In the genomic region with DNA sequence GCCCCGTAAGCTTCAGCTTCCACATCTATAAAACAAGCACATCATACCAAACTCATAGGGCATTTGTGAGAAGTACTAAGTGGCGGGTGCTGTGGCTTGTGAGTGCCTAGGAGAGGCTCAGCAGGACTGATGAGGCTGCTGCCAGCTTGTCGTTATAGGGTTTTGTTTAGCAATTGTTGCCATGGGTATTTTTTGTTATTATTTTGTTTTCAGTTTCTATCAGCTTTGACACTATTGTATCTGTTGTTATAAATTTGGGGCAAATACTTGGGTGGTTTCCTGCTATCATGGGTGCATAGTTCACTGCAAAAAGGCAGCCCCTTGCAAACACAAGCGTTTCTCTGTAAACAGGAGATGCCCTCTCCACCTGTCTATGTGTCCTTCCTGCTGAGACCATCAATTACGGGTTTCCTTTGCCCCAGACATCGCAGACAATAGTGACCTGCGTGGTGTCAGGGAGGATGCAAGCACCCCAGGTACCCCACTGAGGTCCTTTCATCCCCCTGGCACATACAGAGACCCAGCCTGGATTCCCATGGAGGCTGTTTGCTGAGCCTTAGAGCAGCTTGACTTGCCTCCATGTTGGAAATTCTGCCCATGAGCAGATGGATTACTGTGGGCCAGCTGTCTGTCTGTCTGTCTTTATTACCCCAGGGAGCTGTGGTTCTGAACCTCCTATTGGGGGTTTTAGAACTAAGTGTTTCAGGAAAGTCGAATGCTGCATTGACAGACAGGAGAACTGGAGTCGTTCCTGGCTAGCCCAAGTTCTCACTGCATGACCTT, we compare ENCODE assay signal across 11 cellular contexts. TPM values are rescaled to one million over a fixed set of nuclear protein-coding genes. Genes with fewer than 3 reads are reported as not detected.
DNase-seq lines count a peak whose midpoint lies in the region; ATAC-seq and TF ChIP-seq lines count a peak whose summit lies in the region.
"Had no signal": no experiment of that assay in that cellular context is flagged by ENCODE, and none has a peak within 500 bp of the region (broad histone marks: within the 10 kb centered on the region; RNA-seq: fewer than 3 reads in every experiment).

No MANE protein-coding gene starts in this region.

- ATAC-seq in memory B cell (ENCODE audit: low read depth), result peak; percentile 67

- no peak for TF ChIP-seq CTCF in esophagus muscularis mucosa (IDR thresholded peaks at IDR 0.05)

- no peak for TF ChIP-seq POLR2A in esophagus muscularis mucosa (IDR thresholded peaks at IDR 0.05; ENCODE audit: low read depth)

- H3K4me3 ChIP-seq in esophagus muscularis mucosa, result no peak overlapping the region

- no peak for TF ChIP-seq EP300 in esophagus muscularis mucosa (IDR thresholded peaks at IDR 0.05)

- no peaks in the 10 kb centered on the region for H3K9me3 ChIP-seq in esophagus muscularis mucosa

- H3K4me1 Mint-ChIP-seq in memory B cell, result peaks cover 46% of the 10 kb centered on the region

- no peaks in the 10 kb centered on the region for H3K9me3 Mint-ChIP-seq in memory B cell

- peaks cover 2% of the 10 kb centered on the region for H3K36me3 Mint-ChIP-seq in memory B cell

- H3K27ac Mint-ChIP-seq in memory B cell, result peak overlapping the region; percentile 99
- H3K27ac Mint-ChIP-seq: nephron progenitor cell had no signal

- WGBS in esophagus muscularis mucosa, result 55% methylated on average over 8 of the region's 9 CpGs

- no peaks in the 10 kb centered on the region for H3K27me3 Mint-ChIP-seq in memory B cell

- intact Hi-C loops in esophagus muscularis mucosa (cut with DNase I), result no loop called here

- no peaks in the 10 kb centered on the region for H3K36me3 ChIP-seq in esophagus muscularis mucosa

- peaks cover 5 to 12% (median 8%) of the 10 kb centered on the region in 4 donors for H3K4me1 ChIP-seq in esophagus muscularis mucosa

- H3K27me3 ChIP-seq in esophagus muscularis mucosa, result no peaks in the 10 kb centered on the region

- DNase-seq in DMS79 (lab: John Stamatoyannopoulos, UW) (peak; percentile 73), NCI-H1694 (lab: John Stamatoyannopoulos, UW) (peak; percentile 39), memory B cell (ENCODE audit: low spot score in 2 of 2) (peak; percentile 66 to 67), esophagus muscularis mucosa (ENCODE audit: extremely low spot score) (no peak), medulla oblongata (ENCODE audit: extremely low spot score) (no peak), LoVo (ENCODE audit: low spot score) (no peak), GDM1 (lab: John Stamatoyannopoulos, UW) (no peak)
- DNase-seq in activated CD4-positive, alpha-beta T cell treated with anti-CD3 and anti-CD28 coated beads, Interleukin-2, amount 50 U/mL, for 1 hour, result peak; percentile 68
- DNase-seq: H7; nephron progenitor cell; stimulated activated CD4-positive, alpha-beta T cell treated with anti-CD3 and anti-CD28 coated beads, Interleukin-4, amount 100 ng/mL, for 4 hours had no signal

- peak overlapping the region; percentile 53 for H3K4me3 Mint-ChIP-seq in memory B cell
- H3K4me3 Mint-ChIP-seq: nephron progenitor cell had no signal

- no peak overlapping the region for H3K27ac ChIP-seq in esophagus muscularis mucosa (replicated peaks in 1 of 4)

RNA-seq across cellular contexts. Expression of a gene that starts 3.2 kb away (rescaled TPM):
- 10 to 100 TPM; 11.1 to 19.1 (median 16.3) TPM for total RNA-seq in esophagus muscularis mucosa

Comparison
In these comparisons a context has a peak if more than half of its experiments do, and no peak if none do; other contexts are left out.
1. DNase-seq: peak in DMS79 (single experiment), NCI-H1694 (single experiment), activated CD4-positive, alpha-beta T cell treated with anti-CD3 and anti-CD28 coated beads, Interleukin-2, amount 50 U/mL, for 1 hour (single experiment) and memory B cell (2 of 2); none in esophagus muscularis mucosa (single experiment), medulla oblongata (single experiment), LoVo (single experiment) and GDM1 (single experiment).